In genomic region chr12:570237-570925, GRCh38 we compare ENCODE assay signal across 8 cellular contexts.
DNase-seq lines count a peak whose midpoint lies in the region; ATAC-seq and TF ChIP-seq lines count a peak whose summit lies in the region.

No MANE protein-coding gene starts in this region.

- H3K4me3 ChIP-seq in GM08714 (ENCODE audit: low read length) = peak overlapping the region; percentile 51; the same call in 1 of the 2 replicates

- DNase-seq in RWPE1 (ENCODE audit: low spot score) (peak; percentile 94), epithelial cell of prostate (ENCODE audit: low read depth, low spot score) (peak; percentile 34), mucosa of gallbladder (ENCODE audit: low spot score) (peak; percentile 78), CD1c-positive myeloid dendritic cell (ENCODE audit: extremely low spot score) (no peak), NCI-H146 (lab: John Stamatoyannopoulos, UW) (no peak), Kasumi-1 (lab: John Stamatoyannopoulos, UW) (no peak)

- no peak for TF ChIP-seq CTCF in RWPE1 (conservative IDR thresholded peaks at IDR 0.05; ENCODE audit: low read depth)

- no peak for ATAC-seq in HG02870 (IDR thresholded peaks at IDR 0.05; ENCODE audit: unreplicated experiment)

- CTCF ChIA-PET in RWPE1 (lab: Yijun Ruan, JAX) = interaction anchor here (0.5 to 2.9 kb wide), 9 partner anchors 9 to 925 kb away, joined by 3 to 22 read pairs (median 3); partner anchors contain the start of gene WNK1

- H3K27ac ChIP-seq in RWPE1 (peak overlapping the region; percentile 99), epithelial cell of prostate (peak overlapping the region; percentile 97)

- POLR2A ChIA-PET in RWPE1 (lab: Yijun Ruan, JAX; ENCODE audit: low non-redundant PET) = interaction anchor here (1.0 to 1.1 kb wide), 2 partner anchors 182 to 379 kb away, joined by 5 read pairs; partner anchors contain the start of genes RAD52 and WNK1

Comparison
In these comparisons a context has a peak if more than half of its experiments do, and no peak if none do; other contexts are left out.
1. DNase-seq: peak in RWPE1 (single experiment), epithelial cell of prostate (single experiment) and mucosa of gallbladder (single experiment); none in CD1c-positive myeloid dendritic cell (single experiment), NCI-H146 (single experiment) and Kasumi-1 (0 of 2).